Comparison of ENCODE assay signal across 1 cellular context in genomic region chr9:95171596-95171995, GRCh38.
TF ChIP-seq lines count a peak whose summit lies in the region.

No MANE protein-coding gene starts in this region.

TF ChIP-seq in K562, 482 proteins besides CTCF, POLR2A, EP300 and RAD21 (continued from another document):
- TF ChIP-seq, protein P1, sequence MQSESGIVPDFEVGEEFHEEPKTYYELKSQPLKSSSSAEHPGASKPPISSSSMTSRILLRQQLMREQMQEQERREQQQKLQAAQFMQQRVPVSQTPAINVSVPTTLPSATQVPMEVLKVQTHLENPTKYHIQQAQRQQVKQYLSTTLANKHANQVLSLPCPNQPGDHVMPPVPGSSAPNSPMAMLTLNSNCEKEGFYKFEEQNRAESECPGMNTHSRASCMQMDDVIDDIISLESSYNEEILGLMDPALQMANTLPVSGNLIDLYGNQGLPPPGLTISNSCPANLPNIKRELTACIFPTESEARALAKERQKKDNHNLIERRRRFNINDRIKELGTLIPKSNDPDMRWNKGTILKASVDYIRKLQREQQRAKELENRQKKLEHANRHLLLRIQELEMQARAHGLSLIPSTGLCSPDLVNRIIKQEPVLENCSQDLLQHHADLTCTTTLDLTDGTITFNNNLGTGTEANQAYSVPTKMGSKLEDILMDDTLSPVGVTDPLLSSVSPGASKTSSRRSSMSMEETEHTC (IDR thresholded peaks at IDR 0.05): no peak
- TF ChIP-seq EGR1 (conservative IDR thresholded peaks at IDR 0.05) (no peak), MCM2 (IDR thresholded peaks at IDR 0.05; ENCODE audit: low read depth) (no peak), HBP1 (CRISPR knock-in tag; IDR thresholded peaks at IDR 0.05) (no peak), FOXK1 (CRISPR knock-in tag; IDR thresholded peaks at IDR 0.05; ENCODE audit: borderline replicate concordance) (no peak)
TF ChIP-seq in K562: peak in this region for 0.
